9 cellular contexts compared by ENCODE assay signal in the genomic region with DNA sequence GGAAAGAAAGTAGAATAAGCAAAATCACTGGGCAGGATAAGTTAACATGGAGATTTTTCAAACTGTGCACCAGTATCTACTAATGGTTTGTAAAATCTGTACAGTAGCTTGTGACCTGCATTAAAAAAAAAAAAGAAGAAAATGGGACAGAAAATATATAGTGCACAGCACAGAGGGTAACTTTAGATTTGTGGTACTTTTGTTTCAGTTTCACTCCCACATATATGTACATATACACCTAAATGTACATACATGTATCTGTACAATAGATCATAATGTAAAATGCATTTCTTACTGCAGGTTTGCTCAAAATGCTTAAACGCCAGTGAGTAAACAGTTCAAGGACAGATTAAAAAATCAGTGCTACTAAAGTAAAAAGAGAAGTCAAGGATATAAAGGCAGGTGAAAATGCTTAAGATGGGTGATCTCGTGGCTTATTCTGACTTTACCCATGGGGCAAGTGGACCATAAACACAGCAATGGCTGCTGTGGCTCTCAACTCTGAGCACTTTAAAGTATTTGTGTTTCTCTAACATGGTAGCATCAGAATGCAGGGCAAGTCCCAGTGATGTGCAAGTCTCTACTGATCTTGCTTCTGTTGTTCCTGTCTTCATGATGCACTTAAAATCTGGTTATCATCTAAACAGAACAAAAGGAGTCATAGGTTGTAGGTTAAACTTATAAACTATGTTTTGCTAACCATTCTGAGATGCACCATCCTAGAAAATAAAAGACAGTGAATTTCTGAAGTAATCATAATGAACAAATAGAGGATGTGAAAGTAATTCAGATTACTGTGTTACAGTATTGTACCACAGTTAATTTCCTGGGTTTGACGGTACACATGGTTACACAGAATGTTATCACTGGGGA.
DNase-seq lines count a peak whose midpoint lies in the region; ATAC-seq and TF ChIP-seq lines count a peak whose summit lies in the region.
"Had no signal": no experiment of that assay in that cellular context is flagged by ENCODE, and none has a peak within 500 bp of the region (broad histone marks: within the 10 kb centered on the region; RNA-seq: fewer than 3 reads in every experiment).

No MANE protein-coding gene starts in this region.

- H3K27ac Mint-ChIP-seq in mesothelial cell of epicardium: peak overlapping the region; percentile 35

- H3K4me3 Mint-ChIP-seq in mesothelial cell of epicardium: no peak overlapping the region

- H3K9me3 Mint-ChIP-seq in mesothelial cell of epicardium: peaks cover 7% of the 10 kb centered on the region

- peaks cover 19% of the 10 kb centered on the region for H3K36me3 Mint-ChIP-seq in mesothelial cell of epicardium

- H3K4me1 Mint-ChIP-seq in mesothelial cell of epicardium: peaks cover 46% of the 10 kb centered on the region

- DNase-seq in mesothelial cell of epicardium (ENCODE audit: low spot score in 2 of 2, unreplicated experiment in 2 of 2) (no peak), T-helper 1 cell (no peak), superior temporal gyrus (ENCODE audit: extremely low spot score) (no peak), NCI-H69 (lab: John Stamatoyannopoulos, UW) (no peak), NCI-H1092 treated with DMSO at 0.1 percent for 48 hours (lab: John Stamatoyannopoulos, UW) (no peak)
- DNase-seq: NCI-H2029 treated with DMSO at 0.1 percent for 48 hours had no signal

- H3K27me3 Mint-ChIP-seq in mesothelial cell of epicardium (ENCODE audit: low read depth): no peaks in the 10 kb centered on the region

- no peak for TF ChIP-seq CTCF in mesothelial cell of epicardium (IDR thresholded peaks at IDR 0.05; ENCODE audit: unreplicated experiment)

- ATAC-seq in GM19023 (IDR thresholded peaks at IDR 0.05; ENCODE audit: unreplicated experiment): peak; percentile 87
- ATAC-seq in HG02588 (IDR thresholded peaks at IDR 0.05; ENCODE audit: unreplicated experiment): peak; percentile 95
- ATAC-seq in HG03439 (IDR thresholded peaks at IDR 0.05; ENCODE audit: unreplicated experiment): peak; percentile 92
